In the genomic region with DNA sequence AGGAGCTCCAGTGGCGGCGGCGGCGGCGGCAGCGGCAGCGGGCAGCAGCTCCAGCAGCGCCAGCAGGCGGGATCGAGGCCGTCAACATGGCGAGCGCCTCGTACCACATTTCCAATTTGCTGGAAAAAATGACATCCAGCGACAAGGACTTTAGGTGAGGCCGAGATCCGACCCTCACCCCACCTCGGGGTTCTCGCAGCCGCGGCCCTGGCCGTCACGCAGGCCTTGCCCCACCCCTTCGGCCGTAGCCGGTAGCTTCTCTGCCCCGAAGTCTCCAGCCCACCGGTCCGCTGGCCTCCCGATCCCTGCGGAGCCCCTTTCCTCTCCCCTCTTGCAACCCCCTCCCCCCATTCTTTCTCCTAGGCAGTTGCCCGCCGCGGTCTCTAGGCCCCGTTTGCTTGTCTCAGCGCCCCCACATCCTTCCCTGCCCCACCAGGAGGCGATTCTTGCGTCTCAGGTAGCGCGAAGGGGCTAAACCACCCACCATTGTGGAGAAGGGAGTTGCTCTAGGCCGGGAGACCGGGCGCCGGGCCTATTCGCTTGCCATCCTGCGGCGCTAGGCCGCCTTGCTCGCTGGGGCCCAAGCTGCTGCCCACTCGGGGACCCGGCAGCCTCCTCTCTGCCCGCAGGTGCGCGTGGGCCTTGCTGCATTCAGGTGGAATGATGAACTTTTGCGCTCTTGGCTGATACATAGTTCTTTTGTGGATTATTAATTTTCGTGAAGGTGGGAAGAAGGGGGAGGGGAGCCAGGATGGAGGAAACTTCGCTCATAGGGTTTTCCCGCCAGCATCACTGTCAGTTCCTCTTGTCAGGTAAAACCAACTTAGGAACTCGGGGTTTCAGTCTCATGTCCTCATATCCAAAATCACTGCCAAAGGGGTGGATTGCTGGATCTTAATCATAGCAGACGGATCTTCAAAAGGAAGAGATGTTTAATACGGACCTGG, we compare ENCODE assay signal across 8 cellular contexts. TPM values are rescaled to one million over a fixed set of nuclear protein-coding genes. Genes with fewer than 3 reads are reported as not detected.
DNase-seq lines count a peak whose midpoint lies in the region; ATAC-seq and TF ChIP-seq lines count a peak whose summit lies in the region.

No MANE protein-coding gene starts in this region.

- DNase-seq in CD8-positive, alpha-beta memory T cell, result peak in 4 of 5 donors; percentile 33 to 75 (median 54)
- DNase-seq in HPDE6-E6E7 (ENCODE audit: extremely low spot score) (peak; percentile 11), RPMI8226 (peak; percentile 59), Right ventricle myocardium superior (peak; percentile 68), posterior cingulate gyrus (peak; percentile 20 to 89 (median 42)), upper lobe of right lung (peak; percentile 81)
- peak; percentile 68 for DNase-seq in activated naive CD4-positive, alpha-beta T cell treated with anti-CD3 and anti-CD28 coated beads for 36 hours

- peaks cover 51 to 68% (median 63%) of the 10 kb centered on the region in 3 donors for H3K4me1 Mint-ChIP-seq in CD8-positive, alpha-beta memory T cell
- peaks cover 41% of the 10 kb centered on the region for H3K4me1 Mint-ChIP-seq in activated naive CD4-positive, alpha-beta T cell treated with anti-CD3 and anti-CD28 coated beads for 36 hours (ENCODE audit: low read depth)

- POLR2A ChIA-PET in CD8-positive, alpha-beta memory T cell (lab: Charles Lee), result interaction anchor here (0.8 to 1.4 kb wide), 8 partner anchors 9 to 1538 kb away, joined by 3 to 8 read pairs (median 4); a partner anchor contains a TSS

- H3K36me3 Mint-ChIP-seq in CD8-positive, alpha-beta memory T cell, result peaks cover 0 to 17% (median 4%) of the 10 kb centered on the region in 3 donors
- H3K36me3 Mint-ChIP-seq in activated naive CD4-positive, alpha-beta T cell treated with anti-CD3 and anti-CD28 coated beads for 36 hours (ENCODE audit: low read depth), result peaks cover 14% of the 10 kb centered on the region

- CTCF ChIA-PET in CD8-positive, alpha-beta memory T cell (lab: Charles Lee), result interaction anchor here (0.8 to 2.4 kb wide), 8 partner anchors 8 to 1538 kb away, joined by 3 to 5 read pairs (median 4); a partner anchor contains a TSS
- CTCF ChIA-PET in activated naive CD4-positive, alpha-beta T cell treated with anti-CD3 and anti-CD28 coated beads for 36 hours (lab: Charles Lee), result interaction anchor here (1.3 kb wide), 2 partner anchors 25 to 194 kb away, joined by 3 to 4 read pairs; no protein-coding TSS in a partner anchor

- H3K27me3 ChIP-seq in CD8-positive, alpha-beta memory T cell (ENCODE audit: insufficient read depth, low read length, poor library complexity, severe bottlenecking), result no peaks in the 10 kb centered on the region
- no peaks in the 10 kb centered on the region for H3K27me3 ChIP-seq in upper lobe of right lung

- H3K27ac ChIP-seq in CD8-positive, alpha-beta memory T cell (ENCODE audit: low read depth, low read length), result peak overlapping the region; percentile 93
- H3K27ac ChIP-seq in upper lobe of right lung, result peak overlapping the region; percentile 97

- no peak for TF ChIP-seq CTCF in upper lobe of right lung (IDR thresholded peaks at IDR 0.05)

- H3K36me3 ChIP-seq in CD8-positive, alpha-beta memory T cell (ENCODE audit: insufficient read depth, low read length), result no peaks in the 10 kb centered on the region
- H3K36me3 ChIP-seq in upper lobe of right lung, result no peaks in the 10 kb centered on the region

- ATAC-seq in GM19452 (IDR thresholded peaks at IDR 0.05; ENCODE audit: unreplicated experiment) (peak; percentile 10), Right ventricle myocardium superior (ENCODE audit: poor library complexity) (peak; percentile 28), upper lobe of right lung (peak; percentile 21)

- H3K9me3 ChIP-seq in CD8-positive, alpha-beta memory T cell (ENCODE audit: low read length), result no peaks in the 10 kb centered on the region
- H3K9me3 ChIP-seq in upper lobe of right lung, result no peaks in the 10 kb centered on the region

- H3K4me1 ChIP-seq in CD8-positive, alpha-beta memory T cell (ENCODE audit: insufficient read depth, low read length), result peaks cover 40% of the 10 kb centered on the region
- peaks cover 49% of the 10 kb centered on the region for H3K4me1 ChIP-seq in upper lobe of right lung

- intact Hi-C loops in activated naive CD4-positive, alpha-beta T cell treated with anti-CD3 and anti-CD28 coated beads for 36 hours (cut with micrococcal nuclease), result loop anchor here (1.0 to 10.0 kb wide), 11 partner anchors 171 to 1665 kb away; a partner anchor contains a TSS
- intact Hi-C loops in Right ventricle myocardium superior (cut with DNase I) (no loop called here), posterior cingulate gyrus (cut with DNase I) (no loop called here), upper lobe of right lung (cut with DNase I) (no loop called here)

- peak overlapping the region; percentile 82 to 96 (median 93) for H3K4me3 Mint-ChIP-seq in CD8-positive, alpha-beta memory T cell
- peak overlapping the region; percentile 89 for H3K4me3 Mint-ChIP-seq in activated naive CD4-positive, alpha-beta T cell treated with anti-CD3 and anti-CD28 coated beads for 36 hours

- H3K27ac Mint-ChIP-seq in CD8-positive, alpha-beta memory T cell, result peak overlapping the region; percentile 94 to 100 (median 96)
- H3K27ac Mint-ChIP-seq in activated naive CD4-positive, alpha-beta T cell treated with anti-CD3 and anti-CD28 coated beads for 36 hours, result peak overlapping the region; percentile 100

- H3K27me3 Mint-ChIP-seq in CD8-positive, alpha-beta memory T cell, result peaks cover 0 to 1% of the 10 kb centered on the region in 2 donors
- no peaks in the 10 kb centered on the region for H3K27me3 Mint-ChIP-seq in activated naive CD4-positive, alpha-beta T cell treated with anti-CD3 and anti-CD28 coated beads for 36 hours (ENCODE audit: low read depth)

- peak overlapping the region; percentile 88 for H3K4me3 ChIP-seq in CD8-positive, alpha-beta memory T cell (ENCODE audit: low read length)
- peak overlapping the region; percentile 88 for H3K4me3 ChIP-seq in upper lobe of right lung

- no peaks in the 10 kb centered on the region for H3K9me3 Mint-ChIP-seq in CD8-positive, alpha-beta memory T cell
- H3K9me3 Mint-ChIP-seq in activated naive CD4-positive, alpha-beta T cell treated with anti-CD3 and anti-CD28 coated beads for 36 hours, result peaks cover 1% of the 10 kb centered on the region

RNA-seq across cellular contexts. Expression of a gene that starts 0.7 kb away (rescaled TPM):
- 100 to 1,000 TPM; 197 to 198 TPM for total RNA-seq in CD8-positive, alpha-beta memory T cell
- polyA plus RNA-seq in CD8-positive, alpha-beta memory T cell, result 63.1 TPM
- 100 to 1,000 TPM; 221 to 224 TPM for total RNA-seq in activated naive CD4-positive, alpha-beta T cell treated with anti-CD3 and anti-CD28 coated beads for 36 hours
- total RNA-seq in Right ventricle myocardium superior (29.8 TPM), upper lobe of right lung (98.0 TPM)

Comparison
In these comparisons a context has a peak if more than half of its experiments do, and no peak if none do; other contexts are left out.
1. Peak in every context shown above with its lines: DNase-seq, ATAC-seq, H3K4me3 ChIP-seq and H3K27ac ChIP-seq.
2. DNase-seq: peak in every context shown above with its lines; median percentile 81 in upper lobe of right lung; 68 in activated naive CD4-positive, alpha-beta T cell treated with anti-CD3 and anti-CD28 coated beads for 36 hours; 68 in Right ventricle myocardium superior; 59 in RPMI8226; 54 in CD8-positive, alpha-beta memory T cell; 42 in posterior cingulate gyrus; 11 in HPDE6-E6E7.